In the genomic region with DNA sequence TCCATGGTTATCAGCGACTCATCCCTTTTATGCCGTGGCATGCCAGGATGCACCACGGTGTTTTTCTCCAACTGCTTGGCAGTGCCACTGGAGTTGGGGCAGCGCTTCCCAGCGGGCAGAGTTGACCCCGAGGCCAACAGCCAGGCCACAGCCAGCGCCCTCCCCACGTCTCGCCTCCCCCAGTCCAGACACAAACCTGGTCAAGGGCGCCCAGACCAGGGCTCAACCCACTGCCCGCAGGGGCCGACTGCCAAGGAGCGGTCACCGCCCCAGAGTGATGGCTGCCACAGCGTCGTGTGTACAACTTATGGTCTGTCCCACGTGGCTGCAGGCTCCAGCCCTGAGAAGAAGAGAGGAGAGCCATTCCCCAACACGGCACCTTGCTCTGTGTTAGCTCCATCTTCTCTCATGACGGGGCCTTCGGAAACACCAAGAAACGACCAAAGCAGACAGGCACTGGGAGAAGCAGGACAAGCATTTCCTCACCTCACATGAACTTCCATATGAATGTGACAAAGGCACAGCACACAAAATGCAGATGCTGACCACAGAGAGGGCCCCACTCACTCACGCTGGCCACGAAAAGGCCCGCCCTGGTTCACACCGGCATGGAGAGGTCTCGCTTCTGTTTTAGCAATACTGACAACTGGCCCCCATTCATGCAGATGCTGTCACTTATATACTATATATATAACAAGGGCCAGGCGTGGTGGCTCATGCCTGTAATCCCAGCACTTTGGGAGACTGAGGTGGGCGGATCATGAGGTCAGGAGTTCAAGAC, we compare ENCODE assay signal across 2 cellular contexts.
TF ChIP-seq lines count a peak whose summit lies in the region.

No MANE protein-coding gene starts in this region.

TF ChIP-seq in HEK293, 187 proteins besides CTCF, POLR2A, EP300 and RAD21:
- TF ChIP-seq ZNF600 (tag by site-specific recombination; IDR thresholded peaks at IDR 0.05) (0 out of 2 replicates have a peak, but pooled peaks have one; percentile 30), SCRT2 (tag by site-specific recombination; IDR thresholded peaks at IDR 0.05) (peak; percentile 35; the same call in 1 of the 2 replicates)
- TF ChIP-seq, protein P1, sequence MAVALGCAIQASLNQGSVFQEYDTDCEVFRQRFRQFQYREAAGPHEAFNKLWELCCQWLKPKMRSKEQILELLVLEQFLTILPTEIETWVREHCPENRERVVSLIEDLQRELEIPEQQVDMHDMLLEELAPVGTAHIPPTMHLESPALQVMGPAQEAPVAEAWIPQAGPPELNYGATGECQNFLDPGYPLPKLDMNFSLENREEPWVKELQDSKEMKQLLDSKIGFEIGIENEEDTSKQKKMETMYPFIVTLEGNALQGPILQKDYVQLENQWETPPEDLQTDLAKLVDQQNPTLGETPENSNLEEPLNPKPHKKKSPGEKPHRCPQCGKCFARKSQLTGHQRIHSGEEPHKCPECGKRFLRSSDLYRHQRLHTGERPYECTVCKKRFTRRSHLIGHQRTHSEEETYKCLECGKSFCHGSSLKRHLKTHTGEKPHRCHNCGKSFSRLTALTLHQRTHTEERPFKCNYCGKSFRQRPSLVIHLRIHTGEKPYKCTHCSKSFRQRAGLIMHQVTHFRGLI (tag by site-specific recombination; IDR thresholded peaks at IDR 0.05) = no peak
- TF ChIP-seq, protein P2, sequence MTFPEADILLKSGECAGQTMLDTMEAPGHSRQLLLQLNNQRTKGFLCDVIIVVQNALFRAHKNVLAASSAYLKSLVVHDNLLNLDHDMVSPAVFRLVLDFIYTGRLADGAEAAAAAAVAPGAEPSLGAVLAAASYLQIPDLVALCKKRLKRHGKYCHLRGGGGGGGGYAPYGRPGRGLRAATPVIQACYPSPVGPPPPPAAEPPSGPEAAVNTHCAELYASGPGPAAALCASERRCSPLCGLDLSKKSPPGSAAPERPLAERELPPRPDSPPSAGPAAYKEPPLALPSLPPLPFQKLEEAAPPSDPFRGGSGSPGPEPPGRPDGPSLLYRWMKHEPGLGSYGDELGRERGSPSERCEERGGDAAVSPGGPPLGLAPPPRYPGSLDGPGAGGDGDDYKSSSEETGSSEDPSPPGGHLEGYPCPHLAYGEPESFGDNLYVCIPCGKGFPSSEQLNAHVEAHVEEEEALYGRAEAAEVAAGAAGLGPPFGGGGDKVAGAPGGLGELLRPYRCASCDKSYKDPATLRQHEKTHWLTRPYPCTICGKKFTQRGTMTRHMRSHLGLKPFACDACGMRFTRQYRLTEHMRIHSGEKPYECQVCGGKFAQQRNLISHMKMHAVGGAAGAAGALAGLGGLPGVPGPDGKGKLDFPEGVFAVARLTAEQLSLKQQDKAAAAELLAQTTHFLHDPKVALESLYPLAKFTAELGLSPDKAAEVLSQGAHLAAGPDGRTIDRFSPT (tag by site-specific recombination; IDR thresholded peaks at IDR 0.05) = peak; percentile 90
- TF ChIP-seq, protein P3, sequence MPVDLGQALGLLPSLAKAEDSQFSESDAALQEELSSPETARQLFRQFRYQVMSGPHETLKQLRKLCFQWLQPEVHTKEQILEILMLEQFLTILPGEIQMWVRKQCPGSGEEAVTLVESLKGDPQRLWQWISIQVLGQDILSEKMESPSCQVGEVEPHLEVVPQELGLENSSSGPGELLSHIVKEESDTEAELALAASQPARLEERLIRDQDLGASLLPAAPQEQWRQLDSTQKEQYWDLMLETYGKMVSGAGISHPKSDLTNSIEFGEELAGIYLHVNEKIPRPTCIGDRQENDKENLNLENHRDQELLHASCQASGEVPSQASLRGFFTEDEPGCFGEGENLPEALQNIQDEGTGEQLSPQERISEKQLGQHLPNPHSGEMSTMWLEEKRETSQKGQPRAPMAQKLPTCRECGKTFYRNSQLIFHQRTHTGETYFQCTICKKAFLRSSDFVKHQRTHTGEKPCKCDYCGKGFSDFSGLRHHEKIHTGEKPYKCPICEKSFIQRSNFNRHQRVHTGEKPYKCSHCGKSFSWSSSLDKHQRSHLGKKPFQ (tag by site-specific recombination; IDR thresholded peaks at IDR 0.05) = peak; percentile 64; the same call in 1 of the 2 replicates
- TF ChIP-seq, protein P4, sequence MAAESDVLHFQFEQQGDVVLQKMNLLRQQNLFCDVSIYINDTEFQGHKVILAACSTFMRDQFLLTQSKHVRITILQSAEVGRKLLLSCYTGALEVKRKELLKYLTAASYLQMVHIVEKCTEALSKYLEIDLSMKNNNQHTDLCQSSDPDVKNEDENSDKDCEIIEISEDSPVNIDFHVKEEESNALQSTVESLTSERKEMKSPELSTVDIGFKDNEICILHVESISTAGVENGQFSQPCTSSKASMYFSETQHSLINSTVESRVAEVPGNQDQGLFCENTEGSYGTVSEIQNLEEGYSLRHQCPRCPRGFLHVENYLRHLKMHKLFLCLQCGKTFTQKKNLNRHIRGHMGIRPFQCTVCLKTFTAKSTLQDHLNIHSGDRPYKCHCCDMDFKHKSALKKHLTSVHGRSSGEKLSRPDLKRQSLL (tag by site-specific recombination; IDR thresholded peaks at IDR 0.05) = peak; percentile 77; the same call in 1 of the 2 replicates

TF ChIP-seq in HepG2, 621 proteins besides CTCF, POLR2A, EP300 and RAD21:
- TF ChIP-seq, protein P5, sequence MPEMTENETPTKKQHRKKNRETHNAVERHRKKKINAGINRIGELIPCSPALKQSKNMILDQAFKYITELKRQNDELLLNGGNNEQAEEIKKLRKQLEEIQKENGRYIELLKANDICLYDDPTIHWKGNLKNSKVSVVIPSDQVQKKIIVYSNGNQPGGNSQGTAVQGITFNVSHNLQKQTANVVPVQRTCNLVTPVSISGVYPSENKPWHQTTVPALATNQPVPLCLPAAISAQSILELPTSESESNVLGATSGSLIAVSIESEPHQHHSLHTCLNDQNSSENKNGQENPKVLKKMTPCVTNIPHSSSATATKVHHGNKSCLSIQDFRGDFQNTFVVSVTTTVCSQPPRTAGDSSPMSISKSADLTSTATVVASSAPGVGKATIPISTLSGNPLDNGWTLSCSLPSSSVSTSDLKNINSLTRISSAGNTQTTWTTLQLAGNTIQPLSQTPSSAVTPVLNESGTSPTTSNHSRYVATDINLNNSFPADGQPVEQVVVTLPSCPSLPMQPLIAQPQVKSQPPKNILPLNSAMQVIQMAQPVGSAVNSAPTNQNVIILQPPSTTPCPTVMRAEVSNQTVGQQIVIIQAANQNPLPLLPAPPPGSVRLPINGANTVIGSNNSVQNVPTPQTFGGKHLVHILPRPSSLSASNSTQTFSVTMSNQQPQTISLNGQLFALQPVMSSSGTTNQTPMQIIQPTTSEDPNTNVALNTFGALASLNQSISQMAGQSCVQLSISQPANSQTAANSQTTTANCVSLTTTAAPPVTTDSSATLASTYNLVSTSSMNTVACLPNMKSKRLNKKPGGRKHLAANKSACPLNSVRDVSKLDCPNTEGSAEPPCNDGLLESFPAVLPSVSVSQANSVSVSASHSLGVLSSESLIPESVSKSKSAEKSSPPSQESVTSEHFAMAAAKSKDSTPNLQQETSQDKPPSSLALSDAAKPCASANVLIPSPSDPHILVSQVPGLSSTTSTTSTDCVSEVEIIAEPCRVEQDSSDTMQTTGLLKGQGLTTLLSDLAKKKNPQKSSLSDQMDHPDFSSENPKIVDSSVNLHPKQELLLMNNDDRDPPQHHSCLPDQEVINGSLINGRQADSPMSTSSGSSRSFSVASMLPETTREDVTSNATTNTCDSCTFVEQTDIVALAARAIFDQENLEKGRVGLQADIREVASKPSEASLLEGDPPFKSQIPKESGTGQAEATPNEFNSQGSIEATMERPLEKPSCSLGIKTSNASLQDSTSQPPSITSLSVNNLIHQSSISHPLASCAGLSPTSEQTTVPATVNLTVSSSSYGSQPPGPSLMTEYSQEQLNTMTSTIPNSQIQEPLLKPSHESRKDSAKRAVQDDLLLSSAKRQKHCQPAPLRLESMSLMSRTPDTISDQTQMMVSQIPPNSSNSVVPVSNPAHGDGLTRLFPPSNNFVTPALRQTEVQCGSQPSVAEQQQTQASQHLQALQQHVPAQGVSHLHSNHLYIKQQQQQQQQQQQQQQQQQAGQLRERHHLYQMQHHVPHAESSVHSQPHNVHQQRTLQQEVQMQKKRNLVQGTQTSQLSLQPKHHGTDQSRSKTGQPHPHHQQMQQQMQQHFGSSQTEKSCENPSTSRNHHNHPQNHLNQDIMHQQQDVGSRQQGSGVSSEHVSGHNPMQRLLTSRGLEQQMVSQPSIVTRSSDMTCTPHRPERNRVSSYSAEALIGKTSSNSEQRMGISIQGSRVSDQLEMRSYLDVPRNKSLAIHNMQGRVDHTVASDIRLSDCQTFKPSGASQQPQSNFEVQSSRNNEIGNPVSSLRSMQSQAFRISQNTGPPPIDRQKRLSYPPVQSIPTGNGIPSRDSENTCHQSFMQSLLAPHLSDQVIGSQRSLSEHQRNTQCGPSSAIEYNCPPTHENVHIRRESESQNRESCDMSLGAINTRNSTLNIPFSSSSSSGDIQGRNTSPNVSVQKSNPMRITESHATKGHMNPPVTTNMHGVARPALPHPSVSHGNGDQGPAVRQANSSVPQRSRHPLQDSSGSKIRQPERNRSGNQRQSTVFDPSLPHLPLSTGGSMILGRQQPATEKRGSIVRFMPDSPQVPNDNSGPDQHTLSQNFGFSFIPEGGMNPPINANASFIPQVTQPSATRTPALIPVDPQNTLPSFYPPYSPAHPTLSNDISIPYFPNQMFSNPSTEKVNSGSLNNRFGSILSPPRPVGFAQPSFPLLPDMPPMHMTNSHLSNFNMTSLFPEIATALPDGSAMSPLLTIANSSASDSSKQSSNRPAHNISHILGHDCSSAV (CRISPR knock-in tag; IDR thresholded peaks at IDR 0.05; ENCODE audit: borderline replicate concordance) = no peak
- TF ChIP-seq ZNF775 (CRISPR knock-in tag; IDR thresholded peaks at IDR 0.05; ENCODE audit: borderline replicate concordance) (no peak), SRSF1 (optimal IDR thresholded peaks at IDR 0.05; ENCODE audit: low read depth, low read length) (no peak), ZFP62 (CRISPR knock-in tag; IDR thresholded peaks at IDR 0.05) (no peak)
- TF ChIP-seq, protein P6, sequence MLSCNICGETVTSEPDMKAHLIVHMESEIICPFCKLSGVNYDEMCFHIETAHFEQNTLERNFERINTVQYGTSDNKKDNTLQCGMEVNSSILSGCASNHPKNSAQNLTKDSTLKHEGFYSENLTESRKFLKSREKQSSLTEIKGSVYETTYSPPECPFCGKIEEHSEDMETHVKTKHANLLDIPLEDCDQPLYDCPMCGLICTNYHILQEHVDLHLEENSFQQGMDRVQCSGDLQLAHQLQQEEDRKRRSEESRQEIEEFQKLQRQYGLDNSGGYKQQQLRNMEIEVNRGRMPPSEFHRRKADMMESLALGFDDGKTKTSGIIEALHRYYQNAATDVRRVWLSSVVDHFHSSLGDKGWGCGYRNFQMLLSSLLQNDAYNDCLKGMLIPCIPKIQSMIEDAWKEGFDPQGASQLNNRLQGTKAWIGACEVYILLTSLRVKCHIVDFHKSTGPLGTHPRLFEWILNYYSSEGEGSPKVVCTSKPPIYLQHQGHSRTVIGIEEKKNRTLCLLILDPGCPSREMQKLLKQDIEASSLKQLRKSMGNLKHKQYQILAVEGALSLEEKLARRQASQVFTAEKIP (CRISPR knock-in tag; IDR thresholded peaks at IDR 0.05; ENCODE audit: borderline replicate concordance) = no peak
- TF ChIP-seq, protein P7, sequence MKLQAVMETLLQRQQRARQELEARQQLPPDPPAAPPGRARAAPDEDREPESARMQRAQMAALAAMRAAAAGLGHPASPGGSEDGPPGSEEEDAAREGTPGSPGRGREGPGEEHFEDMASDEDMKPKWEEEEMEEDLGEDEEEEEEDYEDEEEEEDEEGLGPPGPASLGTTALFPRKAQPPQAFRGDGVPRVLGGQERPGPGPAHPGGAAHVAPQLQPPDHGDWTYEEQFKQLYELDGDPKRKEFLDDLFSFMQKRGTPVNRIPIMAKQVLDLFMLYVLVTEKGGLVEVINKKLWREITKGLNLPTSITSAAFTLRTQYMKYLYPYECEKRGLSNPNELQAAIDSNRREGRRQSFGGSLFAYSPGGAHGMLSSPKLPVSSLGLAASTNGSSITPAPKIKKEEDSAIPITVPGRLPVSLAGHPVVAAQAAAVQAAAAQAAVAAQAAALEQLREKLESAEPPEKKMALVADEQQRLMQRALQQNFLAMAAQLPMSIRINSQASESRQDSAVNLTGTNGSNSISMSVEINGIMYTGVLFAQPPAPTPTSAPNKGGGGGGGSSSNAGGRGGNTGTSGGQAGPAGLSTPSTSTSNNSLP (IDR thresholded peaks at IDR 0.05; ENCODE audit: low read depth, low read length) = no peak
